8 cellular contexts compared by ENCODE assay signal in the genomic region with DNA sequence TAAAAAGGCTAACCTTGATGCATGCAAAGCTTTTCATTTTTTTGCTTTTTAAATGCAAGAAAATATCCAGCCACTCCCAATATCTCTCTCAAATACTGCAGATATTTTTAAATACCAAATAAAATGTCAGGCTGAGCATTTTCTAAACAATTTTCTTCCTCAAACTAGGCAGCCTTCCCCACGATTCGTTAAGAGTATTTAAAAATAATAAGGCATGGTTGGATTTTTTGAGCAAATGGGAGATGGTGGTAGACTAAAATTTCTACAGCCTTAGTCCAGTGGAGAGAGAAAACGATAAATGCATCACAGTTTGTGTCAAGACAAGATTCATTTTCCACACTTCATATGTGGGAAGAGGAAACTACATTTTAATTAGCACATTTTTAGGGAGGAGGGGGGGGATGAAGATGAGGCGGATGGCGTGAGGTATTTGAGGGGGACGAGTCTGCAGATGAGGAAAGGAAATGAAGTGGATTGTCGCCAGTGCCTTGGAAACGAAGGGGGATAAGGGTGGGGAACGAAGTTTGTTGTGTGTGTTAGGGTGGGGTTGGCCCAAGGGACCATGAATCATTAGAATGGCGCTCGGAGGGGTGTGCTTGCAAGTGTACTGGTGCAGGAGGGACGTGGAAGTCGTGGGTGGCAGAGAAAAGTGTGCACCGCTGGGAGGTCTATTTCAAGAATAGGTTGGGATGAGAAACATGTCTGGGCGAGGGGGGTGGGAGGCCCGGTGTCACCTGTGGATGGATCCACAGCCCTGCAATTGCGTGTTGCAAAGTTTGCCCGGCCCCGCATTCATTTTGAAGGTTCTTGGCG. TPM values are rescaled to one million over a fixed set of nuclear protein-coding genes. Genes with fewer than 3 reads are reported as not detected.
DNase-seq lines count a peak whose midpoint lies in the region; ATAC-seq and TF ChIP-seq lines count a peak whose summit lies in the region.

No MANE protein-coding gene starts in this region.

- H3K27me3 Mint-ChIP-seq in GM23338 (ENCODE audit: insufficient read depth, low read depth, poor library complexity): peaks cover 1% of the 10 kb centered on the region

- no peak overlapping the region for H3K23ac ChIP-seq in neuronal stem cell (ENCODE audit: low read depth, low read length, poor library complexity)

- peak overlapping the region; percentile 7 for H2BK12ac ChIP-seq in neuronal stem cell (ENCODE audit: low read length)

- peaks cover 11% of the 10 kb centered on the region for H3K27me3 ChIP-seq in GM23338 (ENCODE audit: insufficient read depth)
- no peaks in the 10 kb centered on the region for H3K27me3 ChIP-seq in SU-DHL-6 (ENCODE audit: low read length)
- peaks cover 0 to 4% (median 0%) of the 10 kb centered on the region in 3 experiments for H3K27me3 ChIP-seq in neuronal stem cell (ENCODE audit: control insufficient read depth in 3 of 3, insufficient read depth in 3 of 3, low read depth in 1 of 3, low read length in 3 of 3)

- H3K36me3 ChIP-seq in GM23338 (ENCODE audit: insufficient read depth): no peaks in the 10 kb centered on the region
- H3K36me3 ChIP-seq in SU-DHL-6 (ENCODE audit: low read length): no peaks in the 10 kb centered on the region
- H3K36me3 ChIP-seq in neuronal stem cell (replicated peaks in 1 of 2; ENCODE audit: control insufficient read depth in 2 of 2, insufficient read depth in 2 of 2, low read length in 2 of 2): no peaks in the 10 kb centered on the region

- H3K27ac ChIP-seq in GM23338 (ENCODE audit: low read depth) (peak overlapping the region; percentile 74), SU-DHL-6 (ENCODE audit: low read depth, low read length) (no peak overlapping the region), neuronal stem cell (replicated peaks; ENCODE audit: low read length) (peak overlapping the region; percentile 93)

- TF ChIP-seq CTCF in GM23338 (conservative IDR thresholded peaks at IDR 0.05; ENCODE audit: low read depth in 2 of 2) (no peak), SU-DHL-6 (IDR thresholded peaks at IDR 0.05; ENCODE audit: insufficient read depth, low read length, poor library complexity, severe bottlenecking) (no peak), fibroblast of pulmonary artery (IDR thresholded peaks at IDR 0.05; ENCODE audit: low read length, missing control alignments) (no peak)

- H3K4ac ChIP-seq in neuronal stem cell (ENCODE audit: low read length): no peak overlapping the region

- H4K8ac ChIP-seq in neuronal stem cell (ENCODE audit: low read depth, low read length): no peak overlapping the region

- 100% methylated on average over 2 of the region's 20 CpGs; no CpG with 5 or more reads in 1 of the 2 donors for WGBS in neuronal stem cell (ENCODE audit: extremely low coverage in 2 of 2, insufficient read length in 2 of 2, insufficient replicate concordance in 1 of 2), 2 donors

- no peak overlapping the region for H2BK5ac ChIP-seq in neuronal stem cell (ENCODE audit: low read length)

- DNase-seq in GM23338 (ENCODE audit: low spot score): no peak
- DNase-seq in fibroblast of pulmonary artery (ENCODE audit: low read depth): peak; percentile 82
- DNase-seq in neuronal stem cell (ENCODE audit: low spot score): peak; percentile 31
- DNase-seq in GM19238 (ENCODE audit: insufficient read length, low spot score): no peak
- DNase-seq in NCI-H774 (lab: John Stamatoyannopoulos, UW): no peak

- H3K79me2 ChIP-seq in GM23338 (replicated peaks; ENCODE audit: insufficient read depth): peaks cover 31% of the 10 kb centered on the region
- H3K79me2 ChIP-seq in SU-DHL-6 (ENCODE audit: insufficient read depth, low read length): peaks cover 32% of the 10 kb centered on the region

- peak overlapping the region; percentile 99 for H3K18ac ChIP-seq in neuronal stem cell (ENCODE audit: low read length)

- peak overlapping the region; percentile 63 for H3K4me3 ChIP-seq in GM23338
- H3K4me3 ChIP-seq in SU-DHL-6 (ENCODE audit: insufficient read depth, low read length, poor library complexity, severe bottlenecking): no peak overlapping the region
- H3K4me3 ChIP-seq in fibroblast of pulmonary artery (replicated peaks; ENCODE audit: low read depth, low read length): peak overlapping the region; percentile 98
- peak overlapping the region; percentile 71 to 78 for H3K4me3 ChIP-seq in neuronal stem cell (ENCODE audit: low read length in 2 of 2)

- H4K91ac ChIP-seq in neuronal stem cell (ENCODE audit: low read depth, low read length, poor library complexity): no peak overlapping the region

- no peaks in the 10 kb centered on the region for H3K9me3 Mint-ChIP-seq in GM23338

- no peaks in the 10 kb centered on the region for H3K36me3 Mint-ChIP-seq in GM23338 (ENCODE audit: low read depth)

- H3K9me2 ChIP-seq in GM23338 (ENCODE audit: insufficient read depth) (no peaks in the 10 kb centered on the region), SU-DHL-6 (replicated peaks; ENCODE audit: insufficient read depth, low read length) (no peaks in the 10 kb centered on the region)

- H2AFZ ChIP-seq in GM23338 (no peak overlapping the region), SU-DHL-6 (ENCODE audit: low read depth, low read length, severe bottlenecking) (peak overlapping the region; percentile 96), neuronal stem cell (ENCODE audit: low read length) (peak overlapping the region; percentile 98)

- H4K20me1 ChIP-seq in GM23338 (replicated peaks; ENCODE audit: insufficient read depth) (0 out of 2 replicates have a peak, but pooled peaks cover 6% of the 10 kb centered on the region), SU-DHL-6 (ENCODE audit: low read depth, low read length) (peaks cover 13% of the 10 kb centered on the region)

- peak overlapping the region; percentile 87 for H3K4me2 ChIP-seq in GM23338
- peak overlapping the region; percentile 75 for H3K4me2 ChIP-seq in SU-DHL-6 (ENCODE audit: low read depth, low read length, poor library complexity, severe bottlenecking)
- peak overlapping the region; percentile 80 for H3K4me2 ChIP-seq in neuronal stem cell (ENCODE audit: insufficient read depth, low read length, poor library complexity, severe bottlenecking)

- H2BK120ac ChIP-seq in neuronal stem cell (ENCODE audit: low read depth, low read length): peak overlapping the region; percentile 57

- peak overlapping the region; percentile 6 for H2AK5ac ChIP-seq in neuronal stem cell (ENCODE audit: low read depth, low read length)

- peak overlapping the region; percentile 55 for H2BK15ac ChIP-seq in neuronal stem cell (ENCODE audit: low read length)

- no peak overlapping the region for H3K4me3 Mint-ChIP-seq in GM23338

- H3K9ac ChIP-seq in SU-DHL-6 (ENCODE audit: low read length) (peak overlapping the region; percentile 67), neuronal stem cell (ENCODE audit: low read depth, low read length, poor library complexity) (peak overlapping the region; percentile 77)

- no peak overlapping the region for H3K14ac ChIP-seq in neuronal stem cell (ENCODE audit: low read length)

- H3K4me1 ChIP-seq in GM23338 (ENCODE audit: insufficient read depth) (peaks cover 60% of the 10 kb centered on the region), neuronal stem cell (ENCODE audit: control insufficient read depth in 2 of 2, insufficient read depth in 1 of 2, low read depth in 1 of 2, low read length in 2 of 2) (peaks cover 15 to 22% of the 10 kb centered on the region in 2 donors)

- H3K4me1 Mint-ChIP-seq in GM23338: peaks cover 46% of the 10 kb centered on the region

- H3K79me1 ChIP-seq in neuronal stem cell (ENCODE audit: low read depth, low read length): no peaks in the 10 kb centered on the region

- H3K9me3 ChIP-seq in SU-DHL-6 (ENCODE audit: insufficient read depth, low read length) (no peaks in the 10 kb centered on the region), neuronal stem cell (replicated peaks in 1 of 2; ENCODE audit: control insufficient read depth in 2 of 2, insufficient read depth in 1 of 2, low read depth in 1 of 2, low read length in 2 of 2) (no peaks in the 10 kb centered on the region)

- no peaks in the 10 kb centered on the region for H3F3A ChIP-seq in GM23338 (replicated peaks; ENCODE audit: low read depth)
- peaks cover 22% of the 10 kb centered on the region for H3F3A ChIP-seq in SU-DHL-6 (ENCODE audit: insufficient read depth)

- no peak overlapping the region; the same call in 1 of the 2 replicates for H3K27ac Mint-ChIP-seq in GM23338

- ATAC-seq in GM23338: no peak
- no peak for ATAC-seq in GM18502 (IDR thresholded peaks at IDR 0.05; ENCODE audit: poor library complexity, unreplicated experiment)
- ATAC-seq in HG02981 (IDR thresholded peaks at IDR 0.05; ENCODE audit: unreplicated experiment): no peak

TF ChIP-seq in GM23338, 12 proteins besides CTCF, POLR2A, EP300 and RAD21 (continues in another document):
- TF ChIP-seq, protein P1, sequence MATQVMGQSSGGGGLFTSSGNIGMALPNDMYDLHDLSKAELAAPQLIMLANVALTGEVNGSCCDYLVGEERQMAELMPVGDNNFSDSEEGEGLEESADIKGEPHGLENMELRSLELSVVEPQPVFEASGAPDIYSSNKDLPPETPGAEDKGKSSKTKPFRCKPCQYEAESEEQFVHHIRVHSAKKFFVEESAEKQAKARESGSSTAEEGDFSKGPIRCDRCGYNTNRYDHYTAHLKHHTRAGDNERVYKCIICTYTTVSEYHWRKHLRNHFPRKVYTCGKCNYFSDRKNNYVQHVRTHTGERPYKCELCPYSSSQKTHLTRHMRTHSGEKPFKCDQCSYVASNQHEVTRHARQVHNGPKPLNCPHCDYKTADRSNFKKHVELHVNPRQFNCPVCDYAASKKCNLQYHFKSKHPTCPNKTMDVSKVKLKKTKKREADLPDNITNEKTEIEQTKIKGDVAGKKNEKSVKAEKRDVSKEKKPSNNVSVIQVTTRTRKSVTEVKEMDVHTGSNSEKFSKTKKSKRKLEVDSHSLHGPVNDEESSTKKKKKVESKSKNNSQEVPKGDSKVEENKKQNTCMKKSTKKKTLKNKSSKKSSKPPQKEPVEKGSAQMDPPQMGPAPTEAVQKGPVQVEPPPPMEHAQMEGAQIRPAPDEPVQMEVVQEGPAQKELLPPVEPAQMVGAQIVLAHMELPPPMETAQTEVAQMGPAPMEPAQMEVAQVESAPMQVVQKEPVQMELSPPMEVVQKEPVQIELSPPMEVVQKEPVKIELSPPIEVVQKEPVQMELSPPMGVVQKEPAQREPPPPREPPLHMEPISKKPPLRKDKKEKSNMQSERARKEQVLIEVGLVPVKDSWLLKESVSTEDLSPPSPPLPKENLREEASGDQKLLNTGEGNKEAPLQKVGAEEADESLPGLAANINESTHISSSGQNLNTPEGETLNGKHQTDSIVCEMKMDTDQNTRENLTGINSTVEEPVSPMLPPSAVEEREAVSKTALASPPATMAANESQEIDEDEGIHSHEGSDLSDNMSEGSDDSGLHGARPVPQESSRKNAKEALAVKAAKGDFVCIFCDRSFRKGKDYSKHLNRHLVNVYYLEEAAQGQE (IDR thresholded peaks at IDR 0.05; ENCODE audit: unreplicated experiment): no peak
- TF ChIP-seq EZH2 (IDR thresholded peaks at IDR 0.05; ENCODE audit: low read depth, unreplicated experiment) (no peak), STAT1 (IDR thresholded peaks at IDR 0.05; ENCODE audit: unreplicated experiment) (no peak), POLR2AphosphoS5 (IDR thresholded peaks at IDR 0.05; ENCODE audit: low read depth) (no peak), EZH2phosphoT487 (IDR thresholded peaks at IDR 0.05; ENCODE audit: unreplicated experiment) (no peak)

RNA-seq across cellular contexts. Expression of a gene that starts 1.2 kb away (rescaled TPM):
- 75.1 and 767 TPM in 2 replicates for total RNA-seq in GM23338 (2014; rRNA removed; shearing (Covaris generic))
- 57.0 and 68.5 TPM in 2 replicates for polyA plus RNA-seq in GM23338 (2016; fragmentation: Nextera tagmentation; extraction: Ambion mirVana)
- 59.4 TPM for polyA plus RNA-seq in neuronal stem cell (2013, experiment 1 of 2)
- polyA plus RNA-seq in neuronal stem cell (2013, experiment 2 of 2): 63.0 TPM

Comparison
In these comparisons a context has a peak if more than half of its experiments do, and no peak if none do; other contexts are left out.
1. DNase-seq: peak in fibroblast of pulmonary artery (single experiment) and neuronal stem cell (single experiment); none in GM23338 (single experiment), GM19238 (single experiment) and NCI-H774 (single experiment).
2. Peak in every context shown above with its lines, with median percentiles within 50 percentile points of each other: H3K4me2 ChIP-seq.